1 cellular context compared by ENCODE assay signal in the genomic region with DNA sequence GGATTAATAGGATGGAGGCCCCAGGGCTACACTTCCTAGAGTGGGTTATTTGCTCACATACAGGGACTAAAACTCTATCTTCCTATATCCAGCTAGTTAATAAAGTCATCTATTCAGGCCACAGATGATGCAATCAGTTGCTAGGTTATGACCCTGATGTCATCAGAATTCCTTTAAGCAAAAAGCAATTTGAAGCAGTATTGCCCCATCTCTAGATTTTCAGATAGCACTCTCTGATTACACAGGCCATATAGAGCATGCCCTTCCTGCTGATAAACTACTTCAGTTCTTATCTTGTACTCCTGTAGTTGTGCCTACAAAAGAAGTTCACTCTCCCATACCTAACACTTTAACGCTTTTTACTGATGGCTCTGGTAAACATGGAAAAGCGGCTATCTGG.
A peak's percentile ranks its signal among the peaks of the same experiment; 100 is the strongest.
TF ChIP-seq lines count a peak whose summit lies in the region.

No MANE protein-coding gene starts in this region.

TF ChIP-seq in K562, 482 proteins besides CTCF, POLR2A, EP300 and RAD21 (continued from another document):
- TF ChIP-seq, protein P1, sequence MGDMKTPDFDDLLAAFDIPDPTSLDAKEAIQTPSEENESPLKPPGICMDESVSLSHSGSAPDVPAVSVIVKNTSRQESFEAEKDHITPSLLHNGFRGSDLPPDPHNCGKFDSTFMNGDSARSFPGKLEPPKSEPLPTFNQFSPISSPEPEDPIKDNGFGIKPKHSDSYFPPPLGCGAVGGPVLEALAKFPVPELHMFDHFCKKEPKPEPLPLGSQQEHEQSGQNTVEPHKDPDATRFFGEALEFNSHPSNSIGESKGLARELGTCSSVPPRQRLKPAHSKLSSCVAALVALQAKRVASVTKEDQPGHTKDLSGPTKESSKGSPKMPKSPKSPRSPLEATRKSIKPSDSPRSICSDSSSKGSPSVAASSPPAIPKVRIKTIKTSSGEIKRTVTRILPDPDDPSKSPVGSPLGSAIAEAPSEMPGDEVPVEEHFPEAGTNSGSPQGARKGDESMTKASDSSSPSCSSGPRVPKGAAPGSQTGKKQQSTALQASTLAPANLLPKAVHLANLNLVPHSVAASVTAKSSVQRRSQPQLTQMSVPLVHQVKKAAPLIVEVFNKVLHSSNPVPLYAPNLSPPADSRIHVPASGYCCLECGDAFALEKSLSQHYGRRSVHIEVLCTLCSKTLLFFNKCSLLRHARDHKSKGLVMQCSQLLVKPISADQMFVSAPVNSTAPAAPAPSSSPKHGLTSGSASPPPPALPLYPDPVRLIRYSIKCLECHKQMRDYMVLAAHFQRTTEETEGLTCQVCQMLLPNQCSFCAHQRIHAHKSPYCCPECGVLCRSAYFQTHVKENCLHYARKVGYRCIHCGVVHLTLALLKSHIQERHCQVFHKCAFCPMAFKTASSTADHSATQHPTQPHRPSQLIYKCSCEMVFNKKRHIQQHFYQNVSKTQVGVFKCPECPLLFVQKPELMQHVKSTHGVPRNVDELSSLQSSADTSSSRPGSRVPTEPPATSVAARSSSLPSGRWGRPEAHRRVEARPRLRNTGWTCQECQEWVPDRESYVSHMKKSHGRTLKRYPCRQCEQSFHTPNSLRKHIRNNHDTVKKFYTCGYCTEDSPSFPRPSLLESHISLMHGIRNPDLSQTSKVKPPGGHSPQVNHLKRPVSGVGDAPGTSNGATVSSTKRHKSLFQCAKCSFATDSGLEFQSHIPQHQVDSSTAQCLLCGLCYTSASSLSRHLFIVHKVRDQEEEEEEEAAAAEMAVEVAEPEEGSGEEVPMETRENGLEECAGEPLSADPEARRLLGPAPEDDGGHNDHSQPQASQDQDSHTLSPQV (IDR thresholded peaks at IDR 0.05): no peak
- TF ChIP-seq, protein P2, sequence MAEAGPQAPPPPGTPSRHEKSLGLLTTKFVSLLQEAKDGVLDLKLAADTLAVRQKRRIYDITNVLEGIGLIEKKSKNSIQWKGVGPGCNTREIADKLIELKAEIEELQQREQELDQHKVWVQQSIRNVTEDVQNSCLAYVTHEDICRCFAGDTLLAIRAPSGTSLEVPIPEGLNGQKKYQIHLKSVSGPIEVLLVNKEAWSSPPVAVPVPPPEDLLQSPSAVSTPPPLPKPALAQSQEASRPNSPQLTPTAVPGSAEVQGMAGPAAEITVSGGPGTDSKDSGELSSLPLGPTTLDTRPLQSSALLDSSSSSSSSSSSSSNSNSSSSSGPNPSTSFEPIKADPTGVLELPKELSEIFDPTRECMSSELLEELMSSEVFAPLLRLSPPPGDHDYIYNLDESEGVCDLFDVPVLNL (CRISPR knock-in tag; IDR thresholded peaks at IDR 0.05; ENCODE audit: low read depth): no peak
- TF ChIP-seq ZNF778 (CRISPR knock-in tag; IDR thresholded peaks at IDR 0.05) (no peak), ARID1B (IDR thresholded peaks at IDR 0.05) (0 out of 2 replicates have a peak, but pooled peaks have one; percentile 14), SNIP1 (IDR thresholded peaks at IDR 0.05; ENCODE audit: low read depth) (no peak)
- TF ChIP-seq, protein P3, sequence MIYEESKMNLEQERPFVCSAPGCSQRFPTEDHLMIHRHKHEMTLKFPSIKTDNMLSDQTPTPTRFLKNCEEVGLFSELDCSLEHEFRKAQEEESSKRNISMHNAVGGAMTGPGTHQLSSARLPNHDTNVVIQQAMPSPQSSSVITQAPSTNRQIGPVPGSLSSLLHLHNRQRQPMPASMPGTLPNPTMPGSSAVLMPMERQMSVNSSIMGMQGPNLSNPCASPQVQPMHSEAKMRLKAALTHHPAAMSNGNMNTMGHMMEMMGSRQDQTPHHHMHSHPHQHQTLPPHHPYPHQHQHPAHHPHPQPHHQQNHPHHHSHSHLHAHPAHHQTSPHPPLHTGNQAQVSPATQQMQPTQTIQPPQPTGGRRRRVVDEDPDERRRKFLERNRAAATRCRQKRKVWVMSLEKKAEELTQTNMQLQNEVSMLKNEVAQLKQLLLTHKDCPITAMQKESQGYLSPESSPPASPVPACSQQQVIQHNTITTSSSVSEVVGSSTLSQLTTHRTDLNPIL (CRISPR knock-in tag; IDR thresholded peaks at IDR 0.05): no peak
- TF ChIP-seq, protein P4, sequence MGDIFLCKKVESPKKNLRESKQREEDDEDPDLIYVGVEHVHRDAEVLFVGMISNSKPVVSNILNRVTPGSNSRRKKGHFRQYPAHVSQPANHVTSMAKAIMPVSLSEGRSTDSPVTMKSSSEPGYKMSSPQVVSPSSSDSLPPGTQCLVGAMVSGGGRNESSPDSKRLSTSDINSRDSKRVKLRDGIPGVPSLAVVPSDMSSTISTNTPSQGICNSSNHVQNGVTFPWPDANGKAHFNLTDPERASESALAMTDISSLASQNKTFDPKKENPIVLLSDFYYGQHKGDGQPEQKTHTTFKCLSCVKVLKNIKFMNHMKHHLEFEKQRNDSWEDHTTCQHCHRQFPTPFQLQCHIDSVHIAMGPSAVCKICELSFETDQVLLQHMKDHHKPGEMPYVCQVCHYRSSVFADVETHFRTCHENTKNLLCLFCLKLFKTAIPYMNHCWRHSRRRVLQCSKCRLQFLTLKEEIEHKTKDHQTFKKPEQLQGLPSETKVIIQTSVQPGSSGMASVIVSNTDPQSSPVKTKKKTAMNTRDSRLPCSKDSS (IDR thresholded peaks at IDR 0.05; ENCODE audit: low read depth, partially characterized antibody): no peak
- TF ChIP-seq, protein P5, sequence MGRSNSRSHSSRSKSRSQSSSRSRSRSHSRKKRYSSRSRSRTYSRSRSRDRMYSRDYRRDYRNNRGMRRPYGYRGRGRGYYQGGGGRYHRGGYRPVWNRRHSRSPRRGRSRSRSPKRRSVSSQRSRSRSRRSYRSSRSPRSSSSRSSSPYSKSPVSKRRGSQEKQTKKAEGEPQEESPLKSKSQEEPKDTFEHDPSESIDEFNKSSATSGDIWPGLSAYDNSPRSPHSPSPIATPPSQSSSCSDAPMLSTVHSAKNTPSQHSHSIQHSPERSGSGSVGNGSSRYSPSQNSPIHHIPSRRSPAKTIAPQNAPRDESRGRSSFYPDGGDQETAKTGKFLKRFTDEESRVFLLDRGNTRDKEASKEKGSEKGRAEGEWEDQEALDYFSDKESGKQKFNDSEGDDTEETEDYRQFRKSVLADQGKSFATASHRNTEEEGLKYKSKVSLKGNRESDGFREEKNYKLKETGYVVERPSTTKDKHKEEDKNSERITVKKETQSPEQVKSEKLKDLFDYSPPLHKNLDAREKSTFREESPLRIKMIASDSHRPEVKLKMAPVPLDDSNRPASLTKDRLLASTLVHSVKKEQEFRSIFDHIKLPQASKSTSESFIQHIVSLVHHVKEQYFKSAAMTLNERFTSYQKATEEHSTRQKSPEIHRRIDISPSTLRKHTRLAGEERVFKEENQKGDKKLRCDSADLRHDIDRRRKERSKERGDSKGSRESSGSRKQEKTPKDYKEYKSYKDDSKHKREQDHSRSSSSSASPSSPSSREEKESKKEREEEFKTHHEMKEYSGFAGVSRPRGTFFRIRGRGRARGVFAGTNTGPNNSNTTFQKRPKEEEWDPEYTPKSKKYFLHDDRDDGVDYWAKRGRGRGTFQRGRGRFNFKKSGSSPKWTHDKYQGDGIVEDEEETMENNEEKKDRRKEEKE (IDR thresholded peaks at IDR 0.05; ENCODE audit: borderline replicate concordance in 1 of 2, control insufficient read depth in 1 of 2, low read depth in 2 of 2, low read length in 1 of 2): no peak
